10 cellular contexts compared by ENCODE assay signal in the genomic region with DNA sequence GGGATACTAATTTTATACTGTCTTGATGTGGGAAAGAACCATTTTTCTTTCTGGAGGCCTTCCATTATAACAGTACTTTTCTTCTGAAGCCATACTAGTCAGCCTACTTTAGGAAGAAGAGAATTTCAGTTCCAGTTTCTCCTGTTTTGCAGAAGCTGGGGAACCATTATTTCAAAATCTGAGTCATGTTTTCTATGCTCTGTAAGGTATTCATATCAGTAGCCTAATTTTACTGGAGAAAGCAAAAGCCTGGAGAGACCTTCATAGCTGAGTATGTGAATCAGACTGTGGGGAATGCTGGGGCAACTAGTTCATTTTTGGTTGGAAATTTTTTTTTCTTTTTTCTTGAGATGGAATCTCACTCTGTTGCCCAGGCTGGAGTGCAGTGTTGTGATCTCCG. TPM values are rescaled to one million over a fixed set of nuclear protein-coding genes. Genes with fewer than 3 reads are reported as not detected.
DNase-seq lines count a peak whose midpoint lies in the region; ATAC-seq, FAIRE-seq and TF ChIP-seq lines count a peak whose summit lies in the region.
"Had no signal": no experiment of that assay in that cellular context is flagged by ENCODE, and none has a peak within 500 bp of the region (broad histone marks: within the 10 kb centered on the region; RNA-seq: fewer than 3 reads in every experiment).

No MANE protein-coding gene starts in this region.

- H4K20me1 ChIP-seq in neural progenitor cell (ENCODE audit: low read depth) = no peaks in the 10 kb centered on the region

- peak; percentile 49 for DNase-seq in RCC 7860 (ENCODE audit: low spot score)
- no peak for DNase-seq in neural progenitor cell (ENCODE audit: low spot score)
- DNase-seq in KG1 (lab: John Stamatoyannopoulos, UW) = no peak
- DNase-seq in left ventricle myocardium superior = no peak
- DNase-seq in activated naive CD4-positive, alpha-beta T cell treated with anti-CD3 and anti-CD28 coated beads, Interleukin-2, amount 50 U/mL, for 16 hours = no peak
- DNase-seq in endodermal cell = no peak

- H3K4me3 Mint-ChIP-seq in neural progenitor cell (no peak overlapping the region), endodermal cell (no peak overlapping the region)

- H3K4me1 ChIP-seq in neural progenitor cell (peaks cover 38% of the 10 kb centered on the region), endodermal cell (ENCODE audit: control insufficient read depth, insufficient read depth, low read length) (peaks cover 29% of the 10 kb centered on the region)

- H3K9me3 ChIP-seq in neural progenitor cell (ENCODE audit: low read depth) = no peaks in the 10 kb centered on the region
- no peaks in the 10 kb centered on the region for H3K9me3 ChIP-seq in endodermal cell (ENCODE audit: control insufficient read depth, low read length)

- H3K9me3 Mint-ChIP-seq in neural progenitor cell = peaks cover 3% of the 10 kb centered on the region
- H3K9me3 Mint-ChIP-seq in endodermal cell = no peaks in the 10 kb centered on the region

- H3K27ac ChIP-seq in neural progenitor cell (peak overlapping the region; percentile 100), endodermal cell (ENCODE audit: low read depth, low read length) (no peak overlapping the region)

- TF ChIP-seq CTCF in neural progenitor cell (IDR thresholded peaks at IDR 0.05) (no peak), endodermal cell (conservative IDR thresholded peaks at IDR 0.05) (no peak)

- H3K4me3 ChIP-seq in neural progenitor cell (no peak overlapping the region), endodermal cell (ENCODE audit: low read length) (no peak overlapping the region)

- 89% methylated on average over 1 of the region's 1 CpG; no CpG with 5 or more reads in 1 of the 2 experiments for WGBS in endodermal cell (ENCODE audit: insufficient coverage in 1 of 2, insufficient read length in 1 of 2), 2 experiments

- H3K4me2 ChIP-seq in neural progenitor cell = no peak overlapping the region

- H3K9ac ChIP-seq in neural progenitor cell (no peak overlapping the region), endodermal cell (ENCODE audit: extremely low read depth, low read length, poor library complexity, severe bottlenecking) (no peak overlapping the region)

- H3K36me3 ChIP-seq in neural progenitor cell (peaks cover 6% of the 10 kb centered on the region), endodermal cell (ENCODE audit: control insufficient read depth, insufficient read depth, low read length) (peaks cover 33% of the 10 kb centered on the region)

- H3K27me3 Mint-ChIP-seq in neural progenitor cell (ENCODE audit: insufficient read depth, low read depth) = peaks cover 4% of the 10 kb centered on the region
- H3K27me3 Mint-ChIP-seq in endodermal cell (ENCODE audit: insufficient read depth) = no peaks in the 10 kb centered on the region

- peak; percentile 78 for FAIRE-seq in RCC 7860 (lab: Jason Lieb, UNC)
- FAIRE-seq: frontal cortex, TTC549 had no signal

- H3K79me2 ChIP-seq in neural progenitor cell (ENCODE audit: low read depth) = peaks cover 52% of the 10 kb centered on the region

- H3K27me3 ChIP-seq in neural progenitor cell (no peaks in the 10 kb centered on the region), endodermal cell (ENCODE audit: control insufficient read depth, insufficient read depth, low read length, poor library complexity, severe bottlenecking) (no peaks in the 10 kb centered on the region)

- H3F3A ChIP-seq in neural progenitor cell (ENCODE audit: low read depth) = peaks cover 69% of the 10 kb centered on the region

- H2AFZ ChIP-seq in neural progenitor cell (replicated peaks) = no peak overlapping the region

- H3K27ac Mint-ChIP-seq in neural progenitor cell = peak overlapping the region; percentile 40
- H3K27ac Mint-ChIP-seq in endodermal cell = no peak overlapping the region

- ATAC-seq in GM18907 (IDR thresholded peaks at IDR 0.05; ENCODE audit: unreplicated experiment) = peak; percentile 42
- peak; percentile 55 for ATAC-seq in HG02852 (IDR thresholded peaks at IDR 0.05; ENCODE audit: unreplicated experiment)
- no peak for ATAC-seq in left ventricle myocardium superior

- H3K4me1 Mint-ChIP-seq in neural progenitor cell (peaks cover 35% of the 10 kb centered on the region), endodermal cell (peaks cover 55% of the 10 kb centered on the region)

- intact Hi-C loops in left ventricle myocardium superior (cut with micrococcal nuclease) = no loop called here

- no peaks in the 10 kb centered on the region for H3K36me3 Mint-ChIP-seq in neural progenitor cell
- H3K36me3 Mint-ChIP-seq in endodermal cell (ENCODE audit: low read depth) = peaks cover 31% of the 10 kb centered on the region

RNA-seq across cellular contexts. Expression of a gene that starts 22.4 kb away (rescaled TPM):
- total RNA-seq in neural progenitor cell (ENCODE audit: low replicate concordance) (25.5 and 29.0 TPM in 2 replicates), left ventricle myocardium superior (77.8 TPM), endodermal cell (100 to 1,000 TPM; 134 to 171 TPM)
- polyA plus RNA-seq in endodermal cell (2013, experiment 1 of 2) = 30.2 TPM
- 31.3 TPM for polyA plus RNA-seq in endodermal cell (2013, experiment 2 of 2)
